21 cellular contexts compared by ENCODE assay signal in the genomic region with DNA sequence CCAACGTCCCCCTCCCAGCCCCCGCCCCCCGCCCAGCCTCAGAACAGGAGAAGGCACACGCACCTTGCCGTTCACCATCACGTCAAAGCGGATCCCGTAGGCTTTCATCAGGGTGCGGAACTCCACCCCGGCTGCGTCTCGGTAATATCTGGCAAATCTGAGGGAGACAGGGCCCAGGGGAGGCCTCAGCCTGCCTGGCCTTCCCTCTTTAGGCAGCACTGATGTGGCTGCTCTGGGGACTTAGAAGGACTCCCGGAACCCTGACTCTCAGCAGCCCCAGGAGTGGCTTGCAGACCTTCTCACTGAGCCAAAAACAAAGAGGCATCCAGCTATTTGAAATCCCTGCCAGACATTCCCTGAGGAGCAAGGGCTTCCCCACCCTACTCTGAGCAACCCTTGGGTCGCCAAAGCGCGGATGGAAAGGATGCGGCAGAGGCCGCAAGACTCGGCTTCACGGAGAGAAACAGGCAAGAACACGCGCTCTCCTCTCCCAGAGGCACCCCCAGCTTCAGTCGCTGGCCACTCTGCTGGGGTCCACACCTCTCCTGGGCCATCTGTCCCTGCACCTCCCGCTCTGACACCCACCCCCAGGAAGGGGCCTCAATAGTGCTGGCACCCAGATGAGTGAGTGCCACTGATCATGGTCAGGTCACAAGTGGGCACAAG. TPM values are rescaled to one million over a fixed set of nuclear protein-coding genes. Genes with fewer than 3 reads are reported as not detected.
A peak's percentile ranks its signal among the peaks of the same experiment; 100 is the strongest.
DNase-seq lines count a peak whose midpoint lies in the region; ATAC-seq and TF ChIP-seq lines count a peak whose summit lies in the region.
"Had no signal": no experiment of that assay in that cellular context is flagged by ENCODE, and none has a peak within 500 bp of the region (broad histone marks: within the 10 kb centered on the region; RNA-seq: fewer than 3 reads in every experiment).

No MANE protein-coding gene starts in this region.

- H3K4me1 ChIP-seq in BLaER1 treated with 17β-estradiol and CSF1 and Interleukin-3, amounts not matched to agents 10 nM and 100 nM: peaks cover 9 to 68% (median 45%) of the 10 kb centered on the region in 10 experiments
- H3K4me1 ChIP-seq: pancreas, SJCRH30 had no signal

- peaks cover 0 to 13% (median 0%) of the 10 kb centered on the region in 11 experiments; a peak in 2 of 22 replicates for H3K36me3 ChIP-seq in BLaER1 treated with 17β-estradiol and CSF1 and Interleukin-3, amounts not matched to agents 10 nM and 100 nM
- H3K36me3 ChIP-seq: pancreas, SJCRH30 had no signal

- ATAC-seq in activated B cell treated with CpG ODN at 0.5 μM for 24 hours (ENCODE audit: low read depth): peak; percentile 31
- no peak for ATAC-seq in activated CD8-positive, alpha-beta T cell treated with anti-CD3 and anti-CD28 coated beads, Interleukin-2, amount 10 ng/mL, durations not matched to agents 7 days and 5 days
- ATAC-seq: HCT116; stimulated activated naive CD8-positive, alpha-beta T cell treated with anti-CD3 and anti-CD28 coated beads, Interleukin-15, amount 100 ng/mL, for 72 hours had no signal

- H3K4me2 ChIP-seq in BLaER1 treated with 17β-estradiol and CSF1 and Interleukin-3, amounts not matched to agents 10 nM and 100 nM: peak overlapping the region; percentile 1 to 83 (median 69); a peak in 19 of 22 replicates
- H3K4me2 ChIP-seq: hepatocyte had no signal

- POLR2A ChIA-PET in activated B cell treated with CpG ODN at 0.5 μM for 24 hours (lab: Charles Lee): interaction anchor here (0.6 to 1.8 kb wide), 13 partner anchors 9 to 109 kb away, joined by 3 to 15 read pairs (median 4); partner anchors contain the start of genes HASPIN and SHPK
- POLR2A ChIA-PET in activated CD8-positive, alpha-beta T cell treated with anti-CD3 and anti-CD28 coated beads, Interleukin-2, amount 10 ng/mL, durations not matched to agents 7 days and 5 days (lab: Charles Lee): interaction anchor here (0.6 kb wide), 1 partner anchor 19 kb away, joined by 3 read pairs; no protein-coding TSS in a partner anchor

- peaks cover 31 to 44% (median 42%) of the 10 kb centered on the region in 3 donors for H3K4me1 Mint-ChIP-seq in IgD-negative memory B cell
- peaks cover 71% of the 10 kb centered on the region for H3K4me1 Mint-ChIP-seq in activated B cell treated with CpG ODN at 0.5 μM for 24 hours
- no peaks in the 10 kb centered on the region for H3K4me1 Mint-ChIP-seq in neural crest cell
- H3K4me1 Mint-ChIP-seq in activated CD8-positive, alpha-beta T cell treated with anti-CD3 and anti-CD28 coated beads, Interleukin-2, amount 10 ng/mL, durations not matched to agents 7 days and 5 days (ENCODE audit: low read depth): peaks cover 8% of the 10 kb centered on the region

- peaks cover 11% of the 10 kb centered on the region for H3K36me3 Mint-ChIP-seq in IgD-negative memory B cell
- H3K36me3 Mint-ChIP-seq in activated B cell treated with CpG ODN at 0.5 μM for 24 hours (ENCODE audit: low read depth): peaks cover 53% of the 10 kb centered on the region
- H3K36me3 Mint-ChIP-seq in neural crest cell (ENCODE audit: low read depth): no peaks in the 10 kb centered on the region
- peaks cover 3% of the 10 kb centered on the region for H3K36me3 Mint-ChIP-seq in activated CD8-positive, alpha-beta T cell treated with anti-CD3 and anti-CD28 coated beads, Interleukin-2, amount 10 ng/mL, durations not matched to agents 7 days and 5 days (ENCODE audit: low read depth)

- in situ Hi-C loops in ACHN (cut with HindIII; ENCODE audit: low pct_ligation_motif_present, low pct_unique_long_range_greater_than_20kb, low sequenced_read_pairs): no loop called here

- H3K4me3 ChIP-seq in BLaER1 treated with 17β-estradiol and CSF1 and Interleukin-3, amounts not matched to agents 10 nM and 100 nM: no peak overlapping the region
- H3K4me3 ChIP-seq: hepatocyte, mucosa of descending colon, pancreas, SJCRH30 had no signal

- H3K9me3 Mint-ChIP-seq in IgD-negative memory B cell (peaks cover 0 to 3% (median 0%) of the 10 kb centered on the region in 3 donors), activated B cell treated with CpG ODN at 0.5 μM for 24 hours (no peaks in the 10 kb centered on the region), neural crest cell (no peaks in the 10 kb centered on the region)
- no peaks in the 10 kb centered on the region for H3K9me3 Mint-ChIP-seq in activated CD8-positive, alpha-beta T cell treated with anti-CD3 and anti-CD28 coated beads, Interleukin-2, amount 10 ng/mL, durations not matched to agents 7 days and 5 days (ENCODE audit: insufficient read depth)
- H3K9me3 Mint-ChIP-seq: activated naive CD8-positive, alpha-beta T cell treated with anti-CD3 and anti-CD28 coated beads for 36 hours; stimulated activated naive CD8-positive, alpha-beta T cell treated with anti-CD3 and anti-CD28 coated beads, Interleukin-15, amount 100 ng/mL, for 72 hours had no signal

- H4K20me1 ChIP-seq in BLaER1 treated with 17β-estradiol and CSF1 and Interleukin-3, amounts not matched to agents 10 nM and 100 nM: peaks cover 0 to 30% (median 5%) of the 10 kb centered on the region in 11 experiments; a peak in 10 of 22 replicates

- no peaks in the 10 kb centered on the region for H3K9me3 ChIP-seq in BLaER1 treated with 17β-estradiol and CSF1 and Interleukin-3, amounts not matched to agents 10 nM and 100 nM (replicated peaks in 1 of 11)
- H3K9me3 ChIP-seq: mucosa of descending colon, pancreas, SJCRH30 had no signal

- intact Hi-C loops in activated B cell treated with CpG ODN at 0.5 μM for 24 hours (cut with micrococcal nuclease): loop anchor here (1.0 kb wide), 1 partner anchor 23 kb away; no protein-coding TSS in a partner anchor

- H3K27me3 Mint-ChIP-seq in IgD-negative memory B cell (no peaks in the 10 kb centered on the region), activated B cell treated with CpG ODN at 0.5 μM for 24 hours (no peaks in the 10 kb centered on the region), neural crest cell (ENCODE audit: low read depth) (peaks cover 13% of the 10 kb centered on the region)
- no peaks in the 10 kb centered on the region for H3K27me3 Mint-ChIP-seq in activated CD8-positive, alpha-beta T cell treated with anti-CD3 and anti-CD28 coated beads, Interleukin-2, amount 10 ng/mL, durations not matched to agents 7 days and 5 days (ENCODE audit: low read depth)
- H3K27me3 Mint-ChIP-seq: activated naive CD8-positive, alpha-beta T cell treated with anti-CD3 and anti-CD28 coated beads for 36 hours; stimulated activated naive CD8-positive, alpha-beta T cell treated with anti-CD3 and anti-CD28 coated beads, Interleukin-15, amount 100 ng/mL, for 72 hours had no signal

- H3K4me3 Mint-ChIP-seq in IgD-negative memory B cell: peak overlapping the region; percentile 81 to 91 (median 87)
- peak overlapping the region; percentile 71 for H3K4me3 Mint-ChIP-seq in activated B cell treated with CpG ODN at 0.5 μM for 24 hours
- H3K4me3 Mint-ChIP-seq in neural crest cell: peak overlapping the region; percentile 12
- H3K4me3 Mint-ChIP-seq in activated CD8-positive, alpha-beta T cell treated with anti-CD3 and anti-CD28 coated beads, Interleukin-2, amount 10 ng/mL, durations not matched to agents 7 days and 5 days: no peak overlapping the region
- H3K4me3 Mint-ChIP-seq: activated naive CD8-positive, alpha-beta T cell treated with anti-CD3 and anti-CD28 coated beads for 36 hours; stimulated activated naive CD8-positive, alpha-beta T cell treated with anti-CD3 and anti-CD28 coated beads, Interleukin-15, amount 100 ng/mL, for 72 hours had no signal

- CTCF ChIA-PET in activated B cell treated with CpG ODN at 0.5 μM for 24 hours (lab: Charles Lee): interaction anchor here (0.7 to 1.5 kb wide), 2 partner anchors 22 to 44 kb away, joined by 3 to 4 read pairs; no protein-coding TSS in a partner anchor
- CTCF ChIA-PET in activated CD8-positive, alpha-beta T cell treated with anti-CD3 and anti-CD28 coated beads, Interleukin-2, amount 10 ng/mL, durations not matched to agents 7 days and 5 days (lab: Charles Lee): no interaction called here

- no peak for TF ChIP-seq CTCF in activated B cell treated with CpG ODN at 0.5 μM for 24 hours (IDR thresholded peaks at IDR 0.05)
- TF ChIP-seq CTCF in neural crest cell (conservative IDR thresholded peaks at IDR 0.05): no peak

- H3K27me3 ChIP-seq in BLaER1 treated with 17β-estradiol and CSF1 and Interleukin-3, amounts not matched to agents 10 nM and 100 nM: peaks cover 0 to 23% (median 0%) of the 10 kb centered on the region in 11 experiments; a peak in 5 of 22 replicates
- H3K27me3 ChIP-seq: pancreas, SJCRH30 had no signal

- peak overlapping the region; percentile 70 to 94 (median 83) for H3K27ac Mint-ChIP-seq in IgD-negative memory B cell
- peak overlapping the region; percentile 82 for H3K27ac Mint-ChIP-seq in activated B cell treated with CpG ODN at 0.5 μM for 24 hours
- H3K27ac Mint-ChIP-seq in neural crest cell (ENCODE audit: unreplicated experiment): no peak overlapping the region
- H3K27ac Mint-ChIP-seq in activated CD8-positive, alpha-beta T cell treated with anti-CD3 and anti-CD28 coated beads, Interleukin-2, amount 10 ng/mL, durations not matched to agents 7 days and 5 days: no peak overlapping the region
- H3K27ac Mint-ChIP-seq: activated naive CD8-positive, alpha-beta T cell treated with anti-CD3 and anti-CD28 coated beads for 36 hours had no signal

- H3K27ac ChIP-seq in BLaER1 treated with 17β-estradiol and CSF1 and Interleukin-3, amounts not matched to agents 10 nM and 100 nM: peak overlapping the region in 4 of 11 experiments; percentile 6 to 54 (median 24); a peak in 5 of 22 replicates
- H3K27ac ChIP-seq: C4-2B, hepatocyte, pancreas, SJCRH30 had no signal

- H3K9ac ChIP-seq in BLaER1 treated with 17β-estradiol and CSF1 and Interleukin-3, amounts not matched to agents 10 nM and 100 nM: peak overlapping the region in 6 of 11 experiments; percentile 2 to 54 (median 20); a peak in 8 of 22 replicates

- DNase-seq in activated B cell treated with CpG ODN at 0.5 μM for 24 hours (peak; percentile 49), neural crest cell (ENCODE audit: low read depth, low spot score) (no peak), ACHN (no peak)
- no peak for DNase-seq in activated CD8-positive, alpha-beta T cell treated with anti-CD3 and anti-CD28 coated beads, Interleukin-2, amount 10 ng/mL, durations not matched to agents 7 days and 5 days
- DNase-seq in activated CD4-positive, CD25-positive, alpha-beta regulatory T cell (lab: John Stamatoyannopoulos, UW): no peak
- DNase-seq: activated CD4-positive, alpha-beta T cell treated with anti-CD3 and anti-CD28 coated beads, Interleukin-2, amount 50 U/mL, for 1 hour; activated naive CD8-positive, alpha-beta T cell treated with anti-CD3 and anti-CD28 coated beads for 36 hours; activated T-cell treated with anti-CD3 and anti-CD28 coated beads, Interleukin-2, amount 50 U/mL, for 1 hour; KBM-7; mucosa of descending colon; NCI-H1105; NCI-H446; pancreas; stimulated activated naive CD8-positive, alpha-beta T cell treated with anti-CD3 and anti-CD28 coated beads, Interleukin-15, amount 100 ng/mL, for 72 hours; T1000 had no signal

RNA-seq across cellular contexts. Expression of gene P2RX5, which starts 7.9 kb away (rescaled TPM):
- polyA plus RNA-seq in IgD-negative memory B cell: 764 TPM
- 295 and 349 TPM in 2 replicates for total RNA-seq in activated B cell treated with CpG ODN at 0.5 μM for 24 hours
- 0.61 and 1.6 TPM in 2 replicates for total RNA-seq in neural crest cell
- 1 to 10 TPM; 7.8 to 8.1 TPM for total RNA-seq in activated CD8-positive, alpha-beta T cell treated with anti-CD3 and anti-CD28 coated beads, Interleukin-2, amount 10 ng/mL, durations not matched to agents 7 days and 5 days
- total RNA-seq: hepatocyte had no signal
- polyA plus RNA-seq: hepatocyte had no signal

RNA-seq across cellular contexts. Expression of gene EMC6, which starts 19.5 kb away (rescaled TPM):
- 81.8 TPM for polyA plus RNA-seq in IgD-negative memory B cell
- 33.8 and 38.0 TPM in 2 replicates for total RNA-seq in activated B cell treated with CpG ODN at 0.5 μM for 24 hours
- 53.4 and 54.5 TPM in 2 replicates for total RNA-seq in neural crest cell
- 10 to 100 TPM; 39.7 to 43.1 TPM for total RNA-seq in activated CD8-positive, alpha-beta T cell treated with anti-CD3 and anti-CD28 coated beads, Interleukin-2, amount 10 ng/mL, durations not matched to agents 7 days and 5 days

RNA-seq across cellular contexts. Expression of gene TAX1BP3, which starts 19.7 kb away (rescaled TPM):
- polyA plus RNA-seq in IgD-negative memory B cell: 72.1 TPM
- total RNA-seq in activated B cell treated with CpG ODN at 0.5 μM for 24 hours (15.1 and 16.4 TPM in 2 replicates), neural crest cell (58.2 and 65.8 TPM in 2 replicates)
- total RNA-seq in activated CD8-positive, alpha-beta T cell treated with anti-CD3 and anti-CD28 coated beads, Interleukin-2, amount 10 ng/mL, durations not matched to agents 7 days and 5 days: 10 to 100 TPM; 16.1 to 18.0 TPM

RNA-seq across cellular contexts. Expression of gene HASPIN, which starts 35.6 kb away (rescaled TPM):
- 0.34 TPM for polyA plus RNA-seq in IgD-negative memory B cell
- 6.4 and 6.7 TPM in 2 replicates for total RNA-seq in activated B cell treated with CpG ODN at 0.5 μM for 24 hours
- total RNA-seq in neural crest cell: 22.9 and 24.9 TPM in 2 replicates
- total RNA-seq in activated CD8-positive, alpha-beta T cell treated with anti-CD3 and anti-CD28 coated beads, Interleukin-2, amount 10 ng/mL, durations not matched to agents 7 days and 5 days: 10 to 100 TPM; 27.0 to 28.1 TPM
- polyA plus RNA-seq: pancreas had no signal

RNA-seq across cellular contexts. Expression of gene CTNS, which starts 51.5 kb away (rescaled TPM):
- polyA plus RNA-seq in IgD-negative memory B cell: 13.0 TPM
- total RNA-seq in activated B cell treated with CpG ODN at 0.5 μM for 24 hours (12.8 and 13.5 TPM in 2 replicates), neural crest cell (17.4 and 18.6 TPM in 2 replicates)
- total RNA-seq in activated CD8-positive, alpha-beta T cell treated with anti-CD3 and anti-CD28 coated beads, Interleukin-2, amount 10 ng/mL, durations not matched to agents 7 days and 5 days: 1 to 10 TPM; 7.7 to 9.7 TPM

Comparison
In these comparisons a context has a peak if more than half of its experiments do, and no peak if none do; other contexts are left out.
1. H3K27ac Mint-ChIP-seq: peak in IgD-negative memory B cell (3 of 3) and activated B cell treated with CpG ODN at 0.5 μM for 24 hours (single experiment); none in neural crest cell (single experiment) and activated CD8-positive, alpha-beta T cell treated with anti-CD3 and anti-CD28 coated beads, Interleukin-2, amount 10 ng/mL, durations not matched to agents 7 days and 5 days (single experiment).
2. RNA of gene P2RX5, which starts 7.9 kb away (total RNA-seq): 295 to 349 TPM in activated B cell treated with CpG ODN at 0.5 μM for 24 hours; 7.8 to 8.1 TPM in activated CD8-positive, alpha-beta T cell treated with anti-CD3 and anti-CD28 coated beads, Interleukin-2, amount 10 ng/mL, durations not matched to agents 7 days and 5 days and 0.61 to 1.6 TPM in neural crest cell; every median in the first group is over 10 times any median in the second.